Comparison of ENCODE assay signal across 27 cellular contexts in genomic region chr3:78116874-78117273, GRCh38.
DNase-seq lines count a peak whose midpoint lies in the region; ATAC-seq and TF ChIP-seq lines count a peak whose summit lies in the region.
"Had no signal": no experiment of that assay in that cellular context is flagged by ENCODE, and none has a peak within 500 bp of the region (broad histone marks: within the 10 kb centered on the region; RNA-seq: fewer than 3 reads in every experiment).

No MANE protein-coding gene starts in this region.

- no peak overlapping the region for H3K27ac ChIP-seq in IMR-90 (ENCODE audit: insufficient read depth, low read length)
- H3K27ac ChIP-seq: ascending aorta, ovary, sigmoid colon, thoracic aorta had no signal

- intact Hi-C loops in IMR-90 (cut with micrococcal nuclease): no loop called here

- H2AK5ac ChIP-seq in IMR-90 (ENCODE audit: low read depth, low read length): no peak overlapping the region

- H3K14ac ChIP-seq in IMR-90 (replicated peaks; ENCODE audit: low read depth, low read length): no peak overlapping the region

- POLR2A ChIA-PET in IMR-90 (lab: Charles Lee; ENCODE audit: unreplicated experiment): no interaction called here

- no peak overlapping the region for H2BK5ac ChIP-seq in IMR-90 (ENCODE audit: low read depth, low read length, poor library complexity, severe bottlenecking)

- H3K9ac ChIP-seq in IMR-90 (ENCODE audit: low read depth, low read length): no peak overlapping the region

- no peak overlapping the region for H2BK120ac ChIP-seq in IMR-90 (ENCODE audit: low read depth, low read length)

- no peak overlapping the region; the same call in 2 of the 3 replicates for H2BK15ac ChIP-seq in IMR-90 (ENCODE audit: low read depth, low read length)

- no peak overlapping the region for H4K91ac ChIP-seq in IMR-90 (ENCODE audit: insufficient read depth, low read depth, low read length)

- no peak overlapping the region for H2BK20ac ChIP-seq in IMR-90 (ENCODE audit: low read depth, low read length)

- H3K4ac ChIP-seq in IMR-90 (ENCODE audit: low read depth, low read length): no peak overlapping the region

- DNase-seq in IMR-90: no peak
- DNase-seq in SW480 (ENCODE audit: low spot score): peak; percentile 18
- DNase-seq in fibroblast of mammary gland (ENCODE audit: low read depth): peak; percentile 22
- DNase-seq in renal cortical epithelial cell (ENCODE audit: low read depth): peak; percentile 54
- DNase-seq in NCI-H146 treated with DMSO at 0.1 percent for 48 hours (lab: John Stamatoyannopoulos, UW; ENCODE audit: unreplicated experiment): no peak
- DNase-seq in stimulated activated CD4-positive, alpha-beta T cell treated with anti-CD3 and anti-CD28 coated beads, Interleukin-4, amount 100 ng/mL, for 24 hours: no peak
- no peak for DNase-seq in GM13976 (ENCODE audit: low spot score)
- DNase-seq: activated CD4-positive, alpha-beta T cell treated with anti-CD3 and anti-CD28 coated beads for 1 hour; activated CD8-positive, alpha-beta memory T cell treated with anti-CD3 and anti-CD28 coated beads for 24 hours; activated T-cell treated with anti-CD3 and anti-CD28 coated beads, Interleukin-2, amount 50 U/mL, for 4 hours; CD4-positive, alpha-beta T cell; effector memory CD8-positive, alpha-beta T cell; H9; naive thymus-derived CD8-positive, alpha-beta T cell; NCI-H1694; NCI-H226; NCI-H748 treated with DMSO at 0.1 percent for 48 hours; ovary; sigmoid colon; stimulated activated CD4-positive, alpha-beta T cell treated with anti-CD3 and anti-CD28 coated beads, Interleukin-1b, Interleukin-23, amount 100 ng/mL, for 48 hours; SW 1271 had no signal

- no peak overlapping the region for H2AK9ac ChIP-seq in IMR-90 (replicated peaks; ENCODE audit: low read depth, low read length, poor library complexity)

- in situ Hi-C loops in IMR-90 (cut with MboI; ENCODE audit: low sequenced_read_pairs): no loop called here
- in situ Hi-C loops in GM13976 (cut with MboI; ENCODE audit: low sequenced_read_pairs, unreplicated experiment): no loop called here

- H2AFZ ChIP-seq in IMR-90 (replicated peaks; ENCODE audit: low read length, poor library complexity): peak overlapping the region; percentile 1

- H3K4me2 ChIP-seq in IMR-90 (ENCODE audit: low read depth, low read length): no peak overlapping the region

- no TSS peak for BruUV-seq in IMR-90 (replicated peaks; lab: Mats Ljungman, UMichigan)

- TF ChIP-seq CTCF in IMR-90 (conservative IDR thresholded peaks at IDR 0.05; ENCODE audit: low read depth, low read length): no peak
- TF ChIP-seq CTCF in fibroblast of mammary gland (conservative IDR thresholded peaks at IDR 0.05; ENCODE audit: control insufficient read depth, insufficient read depth, low read depth, low read length): no peak
- no peak for TF ChIP-seq CTCF in GM13976 (IDR thresholded peaks at IDR 0.05; ENCODE audit: borderline replicate concordance, control extremely low read depth, extremely low read depth, insufficient read depth, missing control alignments)

- peaks cover 11% of the 10 kb centered on the region for H3K4me1 ChIP-seq in IMR-90 (ENCODE audit: control insufficient read depth, insufficient read depth, low read length)
- H3K4me1 ChIP-seq: ascending aorta had no signal

- no peak overlapping the region; the same call in 1 of the 2 replicates for H3K18ac ChIP-seq in IMR-90 (ENCODE audit: low read depth, low read length)

- H3K9me3 ChIP-seq in IMR-90 (ENCODE audit: control insufficient read depth, insufficient read depth, low read length): no peaks in the 10 kb centered on the region
- H3K9me3 ChIP-seq: ascending aorta, ovary, sigmoid colon had no signal

- no peaks in the 10 kb centered on the region for H3K9me1 ChIP-seq in IMR-90 (ENCODE audit: insufficient read depth, low read length)

- H4K20me1 ChIP-seq in IMR-90 (ENCODE audit: insufficient read depth, low read length): no peaks in the 10 kb centered on the region

- 100% methylated on average over 1 of the region's 2 CpGs; no CpG with 5 or more reads in 1 of the 2 experiments for WGBS in IMR-90 (ENCODE audit: extremely low coverage in 2 of 2, insufficient read length in 1 of 2), 2 experiments

- H3K79me1 ChIP-seq in IMR-90 (ENCODE audit: low read depth in 1 of 2, low read length in 2 of 2): no peaks in the 10 kb centered on the region

- no peak overlapping the region; a peak in 1 of 4 replicates for H4K8ac ChIP-seq in IMR-90 (ENCODE audit: low read depth in 2 of 2, low read length in 2 of 2)

- no peak overlapping the region for H3K56ac ChIP-seq in IMR-90 (ENCODE audit: extremely low read depth, insufficient read depth, low read length)

- H4K5ac ChIP-seq in IMR-90 (ENCODE audit: low read depth, low read length): no peak overlapping the region; the same call in 1 of the 2 replicates

- no peak for TF ChIP-seq RAD21 in IMR-90 (IDR thresholded peaks at IDR 0.05; ENCODE audit: low read length)

- ATAC-seq in IMR-90 (ENCODE audit: low read depth) (peak; percentile 52), GM21360 (IDR thresholded peaks at IDR 0.05; ENCODE audit: unreplicated experiment) (no peak)
- ATAC-seq: activated T-cell treated with anti-CD3 and anti-CD28 coated beads, Interleukin-2, amount 50 U/mL, for 4 hours; effector memory CD8-positive, alpha-beta T cell; esophagus mucosa; K562; naive thymus-derived CD8-positive, alpha-beta T cell; stimulated activated memory B cell treated with anti-CD40 and anti-IgM and Interleukin-4, amounts not matched to agents 10 μg/mL and 1 μg/mL and 100 μg/mL, for 72 hours had no signal

- H3K27me3 ChIP-seq in IMR-90 (ENCODE audit: control insufficient read depth, insufficient read depth, low read length): no peaks in the 10 kb centered on the region
- H3K27me3 ChIP-seq: ascending aorta, ovary, sigmoid colon had no signal

- H3K23ac ChIP-seq in IMR-90 (ENCODE audit: low read depth, low read length): no peak overlapping the region; the same call in 1 of the 2 replicates

- TF ChIP-seq POLR2A in IMR-90 (IDR thresholded peaks at IDR 0.05; ENCODE audit: low read depth, low read length): no peak

- no peaks in the 10 kb centered on the region for H3K36me3 ChIP-seq in IMR-90 (ENCODE audit: control insufficient read depth, insufficient read depth, low read length)
- H3K36me3 ChIP-seq: ascending aorta, ovary, sigmoid colon, thoracic aorta had no signal

- dilution Hi-C loops in IMR-90 (cut with HindIII; ENCODE audit: low sequenced_read_pairs, unreplicated experiment): no loop called here

- CTCF ChIA-PET in IMR-90 (lab: Yijun Ruan, JAX): interaction anchor here (0.9 to 1.0 kb wide), 2 partner anchors 24 to 233 kb away, joined by 3 read pairs; no protein-coding TSS in a partner anchor

- H3K4me3 ChIP-seq in IMR-90 (ENCODE audit: insufficient read depth, low read depth, low read length): no peak overlapping the region
- H3K4me3 ChIP-seq in fibroblast of mammary gland (ENCODE audit: control insufficient read depth, low read depth, low read length): no peak overlapping the region
- H3K4me3 ChIP-seq: ascending aorta, K562, ovary, sigmoid colon, thoracic aorta had no signal

TF ChIP-seq in IMR-90, 13 proteins besides CTCF, POLR2A, EP300 and RAD21:
- TF ChIP-seq MAFK (IDR thresholded peaks at IDR 0.05; ENCODE audit: low read depth, low read length) (no peak), RCOR1 (IDR thresholded peaks at IDR 0.05; ENCODE audit: insufficient replicate concordance, low read length) (no peak), RFX5 (IDR thresholded peaks at IDR 0.05; ENCODE audit: low read depth, low read length) (no peak), NFE2L2 (IDR thresholded peaks at IDR 0.05; ENCODE audit: low read depth, low read length) (no peak), USF2 (IDR thresholded peaks at IDR 0.05; ENCODE audit: low read depth, low read length) (no peak), FOS (IDR thresholded peaks at IDR 0.05; ENCODE audit: low read depth, low read length) (no peak), MAZ (IDR thresholded peaks at IDR 0.05; ENCODE audit: borderline replicate concordance, low read depth, low read length) (no peak), SMC3 (IDR thresholded peaks at IDR 0.05; ENCODE audit: low read depth, low read length) (no peak), BHLHE40 (IDR thresholded peaks at IDR 0.05; ENCODE audit: low read depth, low read length) (no peak)

Comparison
In these comparisons a context has a peak if more than half of its experiments do, and no peak if none do; other contexts are left out.
1. DNase-seq: peak in SW480 (single experiment), fibroblast of mammary gland (single experiment) and renal cortical epithelial cell (single experiment); none in IMR-90 (single experiment), NCI-H146 treated with DMSO at 0.1 percent for 48 hours (single experiment), stimulated activated CD4-positive, alpha-beta T cell treated with anti-CD3 and anti-CD28 coated beads, Interleukin-4, amount 100 ng/mL, for 24 hours (single experiment) and GM13976 (single experiment).